In the genomic region with DNA sequence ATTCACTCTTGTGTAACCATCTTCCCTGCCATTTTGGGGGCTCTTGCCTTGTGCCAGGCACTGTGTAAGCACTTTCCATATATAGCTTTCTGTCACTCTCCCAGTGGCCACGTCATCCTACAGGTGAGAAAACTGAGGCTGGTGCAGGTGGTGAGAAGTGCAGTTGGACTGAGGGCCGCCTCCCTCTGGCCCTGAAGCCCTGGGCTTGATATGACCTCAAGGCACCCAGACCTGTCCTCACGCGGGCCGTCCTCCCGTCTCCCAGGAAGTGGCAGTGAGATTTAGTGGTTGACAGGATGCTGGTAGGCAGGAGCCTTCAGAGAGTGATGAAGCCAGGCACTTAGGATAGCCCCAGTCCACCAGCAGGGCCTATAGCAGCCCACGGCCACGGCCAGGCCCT, we compare ENCODE assay signal across 1 cellular context.
TF ChIP-seq lines count a peak whose summit lies in the region.

No MANE protein-coding gene starts in this region.

TF ChIP-seq in SK-N-SH treated with all-trans-retinoic acid at 6 μM for 48 hours, 23 proteins besides CTCF, POLR2A, EP300 and RAD21 (continued from another document):
- TF ChIP-seq, protein P1, sequence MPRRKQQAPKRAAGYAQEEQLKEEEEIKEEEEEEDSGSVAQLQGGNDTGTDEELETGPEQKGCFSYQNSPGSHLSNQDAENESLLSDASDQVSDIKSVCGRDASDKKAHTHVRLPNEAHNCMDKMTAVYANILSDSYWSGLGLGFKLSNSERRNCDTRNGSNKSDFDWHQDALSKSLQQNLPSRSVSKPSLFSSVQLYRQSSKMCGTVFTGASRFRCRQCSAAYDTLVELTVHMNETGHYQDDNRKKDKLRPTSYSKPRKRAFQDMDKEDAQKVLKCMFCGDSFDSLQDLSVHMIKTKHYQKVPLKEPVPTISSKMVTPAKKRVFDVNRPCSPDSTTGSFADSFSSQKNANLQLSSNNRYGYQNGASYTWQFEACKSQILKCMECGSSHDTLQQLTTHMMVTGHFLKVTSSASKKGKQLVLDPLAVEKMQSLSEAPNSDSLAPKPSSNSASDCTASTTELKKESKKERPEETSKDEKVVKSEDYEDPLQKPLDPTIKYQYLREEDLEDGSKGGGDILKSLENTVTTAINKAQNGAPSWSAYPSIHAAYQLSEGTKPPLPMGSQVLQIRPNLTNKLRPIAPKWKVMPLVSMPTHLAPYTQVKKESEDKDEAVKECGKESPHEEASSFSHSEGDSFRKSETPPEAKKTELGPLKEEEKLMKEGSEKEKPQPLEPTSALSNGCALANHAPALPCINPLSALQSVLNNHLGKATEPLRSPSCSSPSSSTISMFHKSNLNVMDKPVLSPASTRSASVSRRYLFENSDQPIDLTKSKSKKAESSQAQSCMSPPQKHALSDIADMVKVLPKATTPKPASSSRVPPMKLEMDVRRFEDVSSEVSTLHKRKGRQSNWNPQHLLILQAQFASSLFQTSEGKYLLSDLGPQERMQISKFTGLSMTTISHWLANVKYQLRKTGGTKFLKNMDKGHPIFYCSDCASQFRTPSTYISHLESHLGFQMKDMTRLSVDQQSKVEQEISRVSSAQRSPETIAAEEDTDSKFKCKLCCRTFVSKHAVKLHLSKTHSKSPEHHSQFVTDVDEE (CRISPR knock-in tag; IDR thresholded peaks at IDR 0.05): no peak
- TF ChIP-seq, protein P2, sequence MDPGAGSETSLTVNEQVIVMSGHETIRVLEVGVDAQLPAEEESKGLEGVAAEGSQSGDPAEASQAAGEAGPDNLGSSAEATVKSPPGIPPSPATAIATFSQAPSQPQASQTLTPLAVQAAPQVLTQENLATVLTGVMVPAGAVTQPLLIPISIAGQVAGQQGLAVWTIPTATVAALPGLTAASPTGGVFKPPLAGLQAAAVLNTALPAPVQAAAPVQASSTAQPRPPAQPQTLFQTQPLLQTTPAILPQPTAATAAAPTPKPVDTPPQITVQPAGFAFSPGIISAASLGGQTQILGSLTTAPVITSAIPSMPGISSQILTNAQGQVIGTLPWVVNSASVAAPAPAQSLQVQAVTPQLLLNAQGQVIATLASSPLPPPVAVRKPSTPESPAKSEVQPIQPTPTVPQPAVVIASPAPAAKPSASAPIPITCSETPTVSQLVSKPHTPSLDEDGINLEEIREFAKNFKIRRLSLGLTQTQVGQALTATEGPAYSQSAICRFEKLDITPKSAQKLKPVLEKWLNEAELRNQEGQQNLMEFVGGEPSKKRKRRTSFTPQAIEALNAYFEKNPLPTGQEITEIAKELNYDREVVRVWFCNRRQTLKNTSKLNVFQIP (CRISPR knock-in tag; IDR thresholded peaks at IDR 0.05; ENCODE audit: borderline replicate concordance, low read depth): no peak
- no peak for TF ChIP-seq PPARA (CRISPR knock-in tag; IDR thresholded peaks at IDR 0.05; ENCODE audit: borderline replicate concordance)
- TF ChIP-seq ESRRG (CRISPR knock-in tag; IDR thresholded peaks at IDR 0.05): no peak
